1 cellular context compared by ENCODE assay signal in genomic region chr10:71585579-71586092, GRCh38.
TF ChIP-seq lines count a peak whose summit lies in the region.

No MANE protein-coding gene starts in this region.

TF ChIP-seq in K562, 482 proteins besides CTCF, POLR2A, EP300 and RAD21 (continued from another document):
- TF ChIP-seq AFF1 (IDR thresholded peaks at IDR 0.05; ENCODE audit: low read depth in 1 of 2, partially characterized antibody in 2 of 2) (no peak), SRSF9 (IDR thresholded peaks at IDR 0.05; ENCODE audit: borderline replicate concordance, low read depth, low read length) (no peak), DEAF1 (CRISPR knock-in tag; IDR thresholded peaks at IDR 0.05) (no peak), JUND (IDR thresholded peaks at IDR 0.05; ENCODE audit: borderline replicate concordance, low read depth, low read length) (no peak), JUND (tag; IDR thresholded peaks at IDR 0.05; ENCODE audit: borderline replicate concordance, low read depth, low read length) (no peak), PHF8 (IDR thresholded peaks at IDR 0.05; ENCODE audit: borderline replicate concordance, low read length) (no peak), POLR2G (IDR thresholded peaks at IDR 0.05; ENCODE audit: low read depth, low read length) (no peak), PTBP1 (IDR thresholded peaks at IDR 0.05; ENCODE audit: low read depth, low read length) (no peak), ZNF583 (CRISPR knock-in tag; IDR thresholded peaks at IDR 0.05) (no peak), TEAD4 (IDR thresholded peaks at IDR 0.05; ENCODE audit: low read length) (no peak), TEAD4 (CRISPR knock-in tag; IDR thresholded peaks at IDR 0.05; ENCODE audit: borderline replicate concordance) (no peak), ZNF77 (CRISPR knock-in tag; IDR thresholded peaks at IDR 0.05) (no peak), STAT5A (IDR thresholded peaks at IDR 0.05; ENCODE audit: borderline replicate concordance, low read length) (no peak), POLR2AphosphoS2 (IDR thresholded peaks at IDR 0.05; ENCODE audit: low read length) (no peak), NFYB (IDR thresholded peaks at IDR 0.05; ENCODE audit: extremely low read depth, insufficient read length) (no peak)
TF ChIP-seq in K562: peak in this region for 0.
